Comparison of ENCODE assay signal across 8 cellular contexts in the genomic region with DNA sequence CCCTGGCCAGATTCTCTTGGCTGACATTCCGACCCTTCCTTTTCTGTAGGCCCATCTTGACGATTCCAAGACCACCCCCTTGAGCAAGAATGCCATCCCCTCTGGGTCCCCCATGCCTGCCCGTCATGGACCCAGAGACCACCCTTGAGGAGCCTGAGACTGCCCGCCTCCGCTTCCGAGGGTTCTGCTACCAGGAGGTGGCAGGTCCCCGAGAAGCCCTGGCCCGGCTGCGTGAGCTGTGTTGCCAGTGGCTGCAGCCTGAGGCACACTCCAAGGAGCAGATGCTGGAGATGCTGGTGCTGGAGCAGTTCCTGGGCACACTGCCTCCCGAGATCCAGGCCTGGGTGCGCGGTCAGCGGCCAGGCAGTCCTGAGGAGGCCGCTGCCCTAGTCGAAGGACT. TPM values are rescaled to one million over a fixed set of nuclear protein-coding genes. Genes with fewer than 3 reads are reported as not detected.
A peak's percentile ranks its signal among the peaks of the same experiment; 100 is the strongest.
DNase-seq lines count a peak whose midpoint lies in the region; ATAC-seq, FAIRE-seq and TF ChIP-seq lines count a peak whose summit lies in the region.

No MANE protein-coding gene starts in this region.

- DNase-seq in GM23338 (ENCODE audit: low spot score) (no peak), hepatocyte (ENCODE audit: low spot score) (no peak), frontal cortex (ENCODE audit: low spot score in 2 of 2) (no peak)
- no peak for DNase-seq in activated CD4-positive, alpha-beta memory T cell treated with anti-CD3 and anti-CD28 coated beads for 36 hours
- no peak for DNase-seq in stimulated activated CD4-positive, alpha-beta T cell treated with anti-CD3 and anti-CD28 coated beads, Interleukin-2, amount 100 ng/mL, for 24 hours

- H3K4me2 ChIP-seq in GM23338 (peak overlapping the region; percentile 94), hepatocyte (peak overlapping the region; percentile 93)

- H3K27ac ChIP-seq in GM23338 (ENCODE audit: low read depth) = no peak overlapping the region
- peak overlapping the region; percentile 93 for H3K27ac ChIP-seq in hepatocyte
- peak overlapping the region in 12 of 21 experiments; percentile 68 to 97 (median 87) for H3K27ac ChIP-seq in skin epidermis

- peak overlapping the region; percentile 85 for H3K27ac Mint-ChIP-seq in GM23338
- peak overlapping the region; percentile 99 for H3K27ac Mint-ChIP-seq in activated CD4-positive, alpha-beta memory T cell treated with anti-CD3 and anti-CD28 coated beads for 36 hours

- no peak for FAIRE-seq in frontal cortex (lab: Jason Lieb, UNC)

- no peaks in the 10 kb centered on the region for H3K36me3 ChIP-seq in GM23338 (ENCODE audit: insufficient read depth)
- H3K36me3 ChIP-seq in hepatocyte (replicated peaks; ENCODE audit: insufficient read depth, low read depth) = no peaks in the 10 kb centered on the region

- POLR2A ChIA-PET in activated CD4-positive, alpha-beta memory T cell treated with anti-CD3 and anti-CD28 coated beads for 36 hours (lab: Charles Lee) = interaction anchor here (1.6 to 3.0 kb wide), 2 partner anchors 11 to 12 kb away, joined by 4 to 11 read pairs; partner anchors contain the start of gene ZNF324

- H3K27me3 Mint-ChIP-seq in GM23338 (ENCODE audit: insufficient read depth, low read depth, poor library complexity) = peaks cover 25% of the 10 kb centered on the region
- H3K27me3 Mint-ChIP-seq in activated CD4-positive, alpha-beta memory T cell treated with anti-CD3 and anti-CD28 coated beads for 36 hours = no peaks in the 10 kb centered on the region

- no peaks in the 10 kb centered on the region; the same call in 1 of the 2 replicates for H4K20me1 ChIP-seq in GM23338 (replicated peaks; ENCODE audit: insufficient read depth)
- H4K20me1 ChIP-seq in hepatocyte (ENCODE audit: insufficient read depth, poor library complexity, severe bottlenecking) = no peaks in the 10 kb centered on the region

- H3K4me1 Mint-ChIP-seq in GM23338 = peaks cover 10% of the 10 kb centered on the region
- peaks cover 16% of the 10 kb centered on the region for H3K4me1 Mint-ChIP-seq in activated CD4-positive, alpha-beta memory T cell treated with anti-CD3 and anti-CD28 coated beads for 36 hours (ENCODE audit: low read depth)

- CTCF ChIA-PET in activated CD4-positive, alpha-beta memory T cell treated with anti-CD3 and anti-CD28 coated beads for 36 hours (lab: Charles Lee) = interaction anchor here (1.3 to 2.6 kb wide), 2 partner anchors 37 to 43 kb away, joined by 3 to 12 read pairs; partner anchors contain the start of gene ZBTB45

- H3K9me3 ChIP-seq in hepatocyte (ENCODE audit: low read depth) = no peaks in the 10 kb centered on the region

- no peak for ATAC-seq in GM23338
- no peak for ATAC-seq in HG03571 (IDR thresholded peaks at IDR 0.05; ENCODE audit: unreplicated experiment)
- no peak for ATAC-seq in HG03460 (IDR thresholded peaks at IDR 0.05; ENCODE audit: unreplicated experiment)

- H3K79me2 ChIP-seq in GM23338 (replicated peaks; ENCODE audit: insufficient read depth) (no peaks in the 10 kb centered on the region), hepatocyte (peaks cover 6% of the 10 kb centered on the region)

- WGBS in hepatocyte (ENCODE audit: low lambda C conversion rate, missing lambda C conversion rate) = 94% methylated on average over 15 of the region's 15 CpGs

- H3K4me3 Mint-ChIP-seq in GM23338 = peak overlapping the region; percentile 93
- H3K4me3 Mint-ChIP-seq in activated CD4-positive, alpha-beta memory T cell treated with anti-CD3 and anti-CD28 coated beads for 36 hours = peak overlapping the region; percentile 93

- H3K27me3 ChIP-seq in GM23338 (ENCODE audit: insufficient read depth) = no peaks in the 10 kb centered on the region
- no peaks in the 10 kb centered on the region for H3K27me3 ChIP-seq in hepatocyte

- H3K36me3 Mint-ChIP-seq in GM23338 (ENCODE audit: low read depth) = peaks cover 8% of the 10 kb centered on the region
- peaks cover 15% of the 10 kb centered on the region for H3K36me3 Mint-ChIP-seq in activated CD4-positive, alpha-beta memory T cell treated with anti-CD3 and anti-CD28 coated beads for 36 hours

- H2AFZ ChIP-seq in GM23338 (no peak overlapping the region), hepatocyte (no peak overlapping the region)

- TF ChIP-seq CTCF in GM23338 (conservative IDR thresholded peaks at IDR 0.05; ENCODE audit: low read depth in 2 of 2) = no peak
- TF ChIP-seq CTCF in hepatocyte (IDR thresholded peaks at IDR 0.05; ENCODE audit: poor library complexity) = no peak

- intact Hi-C loops in activated CD4-positive, alpha-beta memory T cell treated with anti-CD3 and anti-CD28 coated beads for 36 hours (cut with micrococcal nuclease) = loop anchor here (2.0 kb wide), 2 partner anchors 96 to 198 kb away; partner anchors contain the start of genes ZNF8 and ZNF837

- no peaks in the 10 kb centered on the region for H3K9me2 ChIP-seq in GM23338 (ENCODE audit: insufficient read depth)
- no peaks in the 10 kb centered on the region for H3K9me2 ChIP-seq in hepatocyte (replicated peaks; ENCODE audit: insufficient read depth)

- no peaks in the 10 kb centered on the region; the same call in 2 of the 3 replicates for H3K9me3 Mint-ChIP-seq in GM23338
- no peaks in the 10 kb centered on the region for H3K9me3 Mint-ChIP-seq in activated CD4-positive, alpha-beta memory T cell treated with anti-CD3 and anti-CD28 coated beads for 36 hours

- peaks cover 13% of the 10 kb centered on the region for H3F3A ChIP-seq in GM23338 (replicated peaks; ENCODE audit: low read depth)

- peaks cover 4% of the 10 kb centered on the region; the same call in 1 of the 2 replicates for H3K4me1 ChIP-seq in GM23338 (ENCODE audit: insufficient read depth)
- peaks cover 14% of the 10 kb centered on the region for H3K4me1 ChIP-seq in hepatocyte (ENCODE audit: insufficient read depth)

- H3K4me3 ChIP-seq in GM23338 = peak overlapping the region; percentile 82
- no peak overlapping the region for H3K4me3 ChIP-seq in hepatocyte
- H3K4me3 ChIP-seq in skin epidermis = no peak overlapping the region

TF ChIP-seq in GM23338, 12 proteins besides CTCF, POLR2A, EP300 and RAD21 (continues in another document):
- TF ChIP-seq, protein P1, sequence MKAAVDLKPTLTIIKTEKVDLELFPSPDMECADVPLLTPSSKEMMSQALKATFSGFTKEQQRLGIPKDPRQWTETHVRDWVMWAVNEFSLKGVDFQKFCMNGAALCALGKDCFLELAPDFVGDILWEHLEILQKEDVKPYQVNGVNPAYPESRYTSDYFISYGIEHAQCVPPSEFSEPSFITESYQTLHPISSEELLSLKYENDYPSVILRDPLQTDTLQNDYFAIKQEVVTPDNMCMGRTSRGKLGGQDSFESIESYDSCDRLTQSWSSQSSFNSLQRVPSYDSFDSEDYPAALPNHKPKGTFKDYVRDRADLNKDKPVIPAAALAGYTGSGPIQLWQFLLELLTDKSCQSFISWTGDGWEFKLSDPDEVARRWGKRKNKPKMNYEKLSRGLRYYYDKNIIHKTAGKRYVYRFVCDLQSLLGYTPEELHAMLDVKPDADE (IDR thresholded peaks at IDR 0.05) = no peak
- no peak for TF ChIP-seq POLR2AphosphoS5 (IDR thresholded peaks at IDR 0.05; ENCODE audit: low read depth)

RNA-seq across cellular contexts. Expression of gene ZNF446, which starts 1.0 kb away (rescaled TPM):
- 5.6 and 5.9 TPM in 2 replicates for total RNA-seq in GM23338 (2014; rRNA removed; shearing (Covaris generic))
- polyA plus RNA-seq in GM23338 (2016; fragmentation: Nextera tagmentation; extraction: Ambion mirVana) (2.1 and 2.4 TPM in 2 replicates), hepatocyte (13.8 and 20.7 TPM in 2 replicates)
- total RNA-seq in activated CD4-positive, alpha-beta memory T cell treated with anti-CD3 and anti-CD28 coated beads for 36 hours = 1 to 10 TPM; 6.4 to 7.5 TPM
- total RNA-seq in hepatocyte (11.2 and 20.5 TPM in 2 replicates), frontal cortex (8.6 TPM)

RNA-seq across cellular contexts. Expression of gene ZNF324, which starts 10.2 kb away (rescaled TPM):
- 11.4 and 15.0 TPM in 2 replicates for total RNA-seq in GM23338 (2014; rRNA removed; shearing (Covaris generic))
- polyA plus RNA-seq in GM23338 (2016; fragmentation: Nextera tagmentation; extraction: Ambion mirVana) (3.5 and 3.9 TPM in 2 replicates), hepatocyte (9.1 and 9.3 TPM in 2 replicates)
- 1 to 10 TPM; 7.0 to 8.3 TPM for total RNA-seq in activated CD4-positive, alpha-beta memory T cell treated with anti-CD3 and anti-CD28 coated beads for 36 hours
- total RNA-seq in hepatocyte (8.7 and 13.1 TPM in 2 replicates), frontal cortex (20.8 TPM)

RNA-seq across cellular contexts. Expression of gene ZNF324B, which starts 25.7 kb away (rescaled TPM):
- 3.0 and 4.7 TPM in 2 replicates for total RNA-seq in GM23338 (2014; rRNA removed; shearing (Covaris generic))
- polyA plus RNA-seq in GM23338 (2016; fragmentation: Nextera tagmentation; extraction: Ambion mirVana) (0.50 and 0.61 TPM in 2 replicates), hepatocyte (1.9 and 2.4 TPM in 2 replicates)
- 1 to 10 TPM; 7.7 to 7.8 TPM for total RNA-seq in activated CD4-positive, alpha-beta memory T cell treated with anti-CD3 and anti-CD28 coated beads for 36 hours
- total RNA-seq in hepatocyte (5.8 and 7.0 TPM in 2 replicates), frontal cortex (24.1 TPM)

RNA-seq across cellular contexts. Expression of gene SLC27A5, which starts 34.7 kb away (rescaled TPM):
- 13.4 and 16.2 TPM in 2 replicates for total RNA-seq in GM23338 (2014; rRNA removed; shearing (Covaris generic))
- polyA plus RNA-seq in GM23338 (2016; fragmentation: Nextera tagmentation; extraction: Ambion mirVana) (35.5 and 37.7 TPM in 2 replicates), hepatocyte (13.8 and 19.1 TPM in 2 replicates)
- total RNA-seq in activated CD4-positive, alpha-beta memory T cell treated with anti-CD3 and anti-CD28 coated beads for 36 hours = 10 to 100 TPM; 16.7 to 17.0 TPM
- total RNA-seq in hepatocyte (8.4 and 9.0 TPM in 2 replicates), frontal cortex (6.9 TPM)

RNA-seq across cellular contexts. Expression of gene ZNF132, which starts 37.2 kb away (rescaled TPM):
- total RNA-seq in GM23338 (2014; rRNA removed; shearing (Covaris generic)) = 3.0 and 5.2 TPM in 2 replicates
- polyA plus RNA-seq in GM23338 (2016; fragmentation: Nextera tagmentation; extraction: Ambion mirVana) (1.1 and 2.2 TPM in 2 replicates), hepatocyte (0.35 and 0.95 TPM in 2 replicates)
- 1 to 10 TPM; 3.1 to 3.6 TPM for total RNA-seq in activated CD4-positive, alpha-beta memory T cell treated with anti-CD3 and anti-CD28 coated beads for 36 hours
- total RNA-seq in hepatocyte (1.0 and 1.5 TPM in 2 replicates), frontal cortex (15.9 TPM)
